8 cellular contexts compared by ENCODE assay signal in genomic region chr16:21277927-21278706, GRCh38. TPM values are rescaled to one million over a fixed set of nuclear protein-coding genes. Genes with fewer than 3 reads are reported as not detected.
A peak's percentile ranks its signal among the peaks of the same experiment; 100 is the strongest.
DNase-seq lines count a peak whose midpoint lies in the region; ATAC-seq and TF ChIP-seq lines count a peak whose summit lies in the region.

Gene CRYM (minus strand): TSS chr16:21278290. CDS start chr16:21278251, 39 bp downstream.

- 0 to 1% methylated on average over 33 to 46 of the region's 46 CpGs for WGBS in testis, 2 donors

- intact Hi-C loops in testis (cut with DNase I; ENCODE audit: low total_unique reads), result no loop called here

- DNase-seq in NCI-H1417 treated with DMSO at 0.1 percent for 48 hours (lab: John Stamatoyannopoulos, UW) (peak; percentile 30), epithelial cell of esophagus (ENCODE audit: low read depth) (peak; percentile 52), testis (peak; percentile 83)
- DNase-seq in activated CD4-positive, alpha-beta T cell treated with anti-CD3 and anti-CD28 coated beads, Interleukin-2, amount 50 U/mL, for 1 hour, result peak; percentile 32

- H3K4me3 ChIP-seq in epithelial cell of esophagus (ENCODE audit: low read length) (peak within 1 kb of the TSS; percentile 32), muscle layer of duodenum (ENCODE audit: low read depth in 1 of 2, low read length in 2 of 2) (peak within 1 kb of the TSS; percentile 62 to 66), testis (peak within 1 kb of the TSS; percentile 40 to 65)

- H3K27me3 ChIP-seq in muscle layer of duodenum (ENCODE audit: low read depth, low read length) (no peaks in the 10 kb centered on the region), testis (no peaks in the 10 kb centered on the region)

- TF ChIP-seq POLR2A in testis (IDR thresholded peaks at IDR 0.05), result no peak

- H3K27ac ChIP-seq in C4-2B, result no peak within 1 kb of the TSS
- no peak within 1 kb of the TSS for H3K27ac ChIP-seq in muscle layer of duodenum (ENCODE audit: low read length)
- H3K27ac ChIP-seq in testis, result no peak within 1 kb of the TSS

- H3K9me3 ChIP-seq in muscle layer of duodenum (ENCODE audit: control insufficient read depth in 1 of 2, low read length in 2 of 2) (no peaks in the 10 kb centered on the region), testis (no peaks in the 10 kb centered on the region)

- H3K4me1 ChIP-seq in muscle layer of duodenum (ENCODE audit: control insufficient read depth in 1 of 2, insufficient read depth in 2 of 2, low read length in 2 of 2), result peaks cover 0 to 8% of the 10 kb centered on the region in 2 donors
- H3K4me1 ChIP-seq in testis, result peaks cover 10% of the 10 kb centered on the region

- H3K36me3 ChIP-seq in muscle layer of duodenum (ENCODE audit: control insufficient read depth in 1 of 2, insufficient read depth in 2 of 2, low read length in 2 of 2), result no peaks in the 10 kb centered on the region
- no peaks in the 10 kb centered on the region for H3K36me3 ChIP-seq in testis (ENCODE audit: low read depth, missing control alignments)

- ATAC-seq in GM19452 (IDR thresholded peaks at IDR 0.05; ENCODE audit: unreplicated experiment), result peak; percentile 55
- ATAC-seq in GM21723 (IDR thresholded peaks at IDR 0.05; ENCODE audit: unreplicated experiment), result no peak

- TF ChIP-seq CTCF in C4-2B (conservative IDR thresholded peaks at IDR 0.05), result peak; percentile 97
- peak; percentile 67 for TF ChIP-seq CTCF in epithelial cell of esophagus (IDR thresholded peaks at IDR 0.05; ENCODE audit: insufficient read depth, low read depth, low read length, missing control alignments)
- TF ChIP-seq CTCF in testis (IDR thresholded peaks at IDR 0.05), result peak; percentile 28 to 69 (median 50)

RNA-seq across cellular contexts. Expression of gene CRYM, which starts in this region (rescaled TPM):
- total RNA-seq in testis, result 10 to 100 TPM; 14.6 to 63.4 TPM
- 11.1 TPM for polyA plus RNA-seq in testis (ENCODE audit: insufficient read depth, low read depth, low replicate concordance)

Comparison
In these comparisons a context has a peak if more than half of its experiments do, and no peak if none do; other contexts are left out.
1. DNase-seq: peak in every context shown above with its lines; median percentile 83 in testis; 52 in epithelial cell of esophagus; 32 in activated CD4-positive, alpha-beta T cell treated with anti-CD3 and anti-CD28 coated beads, Interleukin-2, amount 50 U/mL, for 1 hour; 30 in NCI-H1417 treated with DMSO at 0.1 percent for 48 hours.